In genomic region chrX:70033348-70033747, GRCh38 we compare ENCODE assay signal across 8 cellular contexts. TPM values are rescaled to one million over a fixed set of nuclear protein-coding genes. Genes with fewer than 3 reads are reported as not detected.
DNase-seq lines count a peak whose midpoint lies in the region; ATAC-seq and TF ChIP-seq lines count a peak whose summit lies in the region.

No MANE protein-coding gene starts in this region.

- ATAC-seq in GM19035 (IDR thresholded peaks at IDR 0.05; ENCODE audit: unreplicated experiment) = no peak

- TF ChIP-seq POLR2A in breast epithelium (IDR thresholded peaks at IDR 0.05) = no peak

- H3K4me1 ChIP-seq in breast epithelium (no peaks in the 10 kb centered on the region), NT2/D1 (ENCODE audit: insufficient read depth, insufficient read length) (peaks cover 6% of the 10 kb centered on the region)

- H3K9ac ChIP-seq in NT2/D1 (ENCODE audit: insufficient read length, low read depth) = no peak overlapping the region

- H3K4me1 Mint-ChIP-seq in MCF 10A (ENCODE audit: insufficient read depth, unreplicated experiment) (no peaks in the 10 kb centered on the region), nephron progenitor cell (peaks cover 7% of the 10 kb centered on the region)

- no TSS peak for BruUV-seq in MCF 10A (replicated peaks; lab: Mats Ljungman, UMichigan)

- H3K4me3 ChIP-seq in breast epithelium (no peak overlapping the region), NT2/D1 (ENCODE audit: insufficient read length, low read depth) (no peak overlapping the region), choroid plexus epithelial cell (ENCODE audit: low read depth, low read length) (no peak overlapping the region)

- no peaks in the 10 kb centered on the region for H3K36me3 ChIP-seq in breast epithelium
- H3K36me3 ChIP-seq in NT2/D1 (ENCODE audit: insufficient read depth, insufficient read length, low read length) = no peaks in the 10 kb centered on the region

- CTCF ChIA-PET in MCF 10A (lab: Yijun Ruan, JAX) = interaction anchor here (0.8 to 15.6 kb wide), 11 partner anchors 8 to 1302 kb away, joined by 3 to 197 read pairs (median 3); no protein-coding TSS in a partner anchor
- CTCF ChIA-PET in HEK293T (lab: Yijun Ruan, JAX) = interaction anchor here (0.7 to 2.9 kb wide), 4 partner anchors 17 to 526 kb away, joined by 3 to 20 read pairs (median 4); no protein-coding TSS in a partner anchor

- peaks cover 0 to 71% of the 10 kb centered on the region in 2 donors for H3K27me3 ChIP-seq in breast epithelium
- no peaks in the 10 kb centered on the region for H3K27me3 ChIP-seq in NT2/D1 (ENCODE audit: insufficient read depth, insufficient read length)

- TF ChIP-seq CTCF in MCF 10A (IDR thresholded peaks at IDR 0.05; ENCODE audit: unreplicated experiment) (peak; percentile 36), breast epithelium (IDR thresholded peaks at IDR 0.05) (peak in 1 of 3 donors; percentile 28), choroid plexus epithelial cell (conservative IDR thresholded peaks at IDR 0.05; ENCODE audit: low read depth, low read length) (peak; percentile 76), nephron progenitor cell (IDR thresholded peaks at IDR 0.05) (peak; percentile 49)

- H3K9me3 ChIP-seq in breast epithelium (no peaks in the 10 kb centered on the region), NT2/D1 (ENCODE audit: insufficient read depth, low read length) (no peaks in the 10 kb centered on the region)

- H3K27me3 Mint-ChIP-seq in MCF 10A (ENCODE audit: insufficient read depth, unreplicated experiment) (peaks cover 33% of the 10 kb centered on the region), nephron progenitor cell (ENCODE audit: low read depth, poor library complexity) (peaks cover 8% of the 10 kb centered on the region)

- H3K36me3 Mint-ChIP-seq in MCF 10A (ENCODE audit: insufficient read depth, unreplicated experiment) (no peaks in the 10 kb centered on the region), nephron progenitor cell (ENCODE audit: low read depth) (no peaks in the 10 kb centered on the region)

- H3K4me3 Mint-ChIP-seq in MCF 10A (ENCODE audit: unreplicated experiment) (no peak overlapping the region), nephron progenitor cell (no peak overlapping the region)

- peak; percentile 49 for DNase-seq in MCF 10A (ENCODE audit: unreplicated experiment)
- no peak for DNase-seq in breast epithelium (ENCODE audit: low spot score in 2 of 2)
- DNase-seq in HEK293T (ENCODE audit: extremely low spot score) = peak; percentile 64
- peak; percentile 50 for DNase-seq in NT2/D1 (ENCODE audit: low read depth, low spot score)
- peak; percentile 56 for DNase-seq in choroid plexus epithelial cell (ENCODE audit: low read depth)
- DNase-seq in nephron progenitor cell = peak; percentile 60
- DNase-seq in LoVo (ENCODE audit: low spot score) = no peak

- no peak overlapping the region for H3K27ac ChIP-seq in breast epithelium

- H3K27ac Mint-ChIP-seq in MCF 10A (ENCODE audit: low read depth, unreplicated experiment) (no peak overlapping the region), nephron progenitor cell (no peak overlapping the region)

- POLR2A ChIA-PET in MCF 10A (lab: Yijun Ruan, JAX) = no interaction called here
- POLR2A ChIA-PET in HEK293T (lab: Yijun Ruan, JAX) = no interaction called here

- no peaks in the 10 kb centered on the region for H3K9me3 Mint-ChIP-seq in MCF 10A (ENCODE audit: unreplicated experiment)
- peaks cover 43% of the 10 kb centered on the region for H3K9me3 Mint-ChIP-seq in nephron progenitor cell

- intact Hi-C loops in MCF 10A (cut with micrococcal nuclease) = loop anchor here (5.0 kb wide), 2 partner anchors 64 to 1211 kb away; no protein-coding TSS in a partner anchor
- intact Hi-C loops in breast epithelium (cut with DNase I; ENCODE audit: low total_unique reads) = no loop called here

TF ChIP-seq in HEK293T, 16 proteins besides CTCF, POLR2A, EP300 and RAD21:
- no peak for TF ChIP-seq ZNF384 (IDR thresholded peaks at IDR 0.05)

RNA-seq across cellular contexts. Expression of gene AWAT2, which starts 16.4 kb away (rescaled TPM):
- total RNA-seq in MCF 10A (2022) (0.14 TPM in 1 of 2 replicates, not detected in the other), breast epithelium (not detected)

RNA-seq across cellular contexts. Expression of gene OTUD6A, which starts 28.9 kb away (rescaled TPM):
- total RNA-seq in MCF 10A (2022) = not detected in 2 replicates
- total RNA-seq in breast epithelium = not detected

Comparison
In these comparisons a context has a peak if more than half of its experiments do, and no peak if none do; other contexts are left out.
1. DNase-seq: peak in MCF 10A (single experiment), HEK293T (single experiment), NT2/D1 (single experiment), choroid plexus epithelial cell (single experiment) and nephron progenitor cell (single experiment); none in breast epithelium (0 of 2) and LoVo (single experiment).